Comparison of ENCODE assay signal across 18 cellular contexts in genomic region chr6:146894624-146895023, GRCh38.
DNase-seq lines count a peak whose midpoint lies in the region; ATAC-seq, FAIRE-seq and TF ChIP-seq lines count a peak whose summit lies in the region.
"Had no signal": no experiment of that assay in that cellular context is flagged by ENCODE, and none has a peak within 500 bp of the region (broad histone marks: within the 10 kb centered on the region; RNA-seq: fewer than 3 reads in every experiment).

No MANE protein-coding gene starts in this region.

- H4K8ac ChIP-seq in mesenchymal stem cell (ENCODE audit: low read length): no peak overlapping the region

- H3K14ac ChIP-seq in mesenchymal stem cell (ENCODE audit: low read length in 2 of 2): no peak overlapping the region

- H2BK15ac ChIP-seq in mesenchymal stem cell (ENCODE audit: low read depth, poor library complexity, severe bottlenecking): no peak overlapping the region

- peak overlapping the region; percentile 83 for H3K27ac ChIP-seq in CD8-positive, alpha-beta memory T cell (ENCODE audit: low read depth, low read length)
- H3K27ac ChIP-seq in K562 (ENCODE audit: extremely low read depth, low read depth, low read length) (peak overlapping the region; percentile 65), mesenchymal stem cell (ENCODE audit: low read length, poor library complexity, severe bottlenecking) (no peak overlapping the region)
- H3K27ac ChIP-seq: BLaER1 treated with 17β-estradiol and CSF1 and Interleukin-3, amounts not matched to agents 10 nM and 100 nM; HL-60 had no signal

- POLR2A ChIA-PET in CD8-positive, alpha-beta memory T cell (lab: Charles Lee): no interaction called here
- POLR2A ChIA-PET in K562 (lab: Yijun Ruan, JAX): interaction anchor here (0.5 to 4.4 kb wide), 8 partner anchors 9 to 329 kb away, joined by 3 to 12 read pairs (median 7); no protein-coding TSS in a partner anchor

- no peak overlapping the region for H3K23ac ChIP-seq in mesenchymal stem cell (ENCODE audit: low read length in 2 of 2)

- H2BK120ac ChIP-seq in mesenchymal stem cell (ENCODE audit: low read depth, low read length): no peak overlapping the region

- H3K9me3 ChIP-seq in CD8-positive, alpha-beta memory T cell (ENCODE audit: low read length): no peaks in the 10 kb centered on the region
- no peaks in the 10 kb centered on the region for H3K9me3 ChIP-seq in K562 (replicated peaks; ENCODE audit: control insufficient read depth, insufficient read depth, low read depth, low read length)
- H3K9me3 ChIP-seq in mesenchymal stem cell (ENCODE audit: control insufficient read depth, low read length): no peaks in the 10 kb centered on the region
- H3K9me3 ChIP-seq: BLaER1 treated with 17β-estradiol and CSF1 and Interleukin-3, amounts not matched to agents 10 nM and 100 nM had no signal

- no peaks in the 10 kb centered on the region for H3K9me1 ChIP-seq in K562 (ENCODE audit: control insufficient read depth, insufficient read depth, low read length)

- no peaks in the 10 kb centered on the region for H3K79me1 ChIP-seq in mesenchymal stem cell (replicated peaks; ENCODE audit: low read length, poor library complexity, severe bottlenecking)

- peak overlapping the region; percentile 20 to 45 for H2BK12ac ChIP-seq in mesenchymal stem cell (ENCODE audit: low read length in 2 of 2)

- H3K27me3 ChIP-seq in CD8-positive, alpha-beta memory T cell (ENCODE audit: insufficient read depth, low read length, poor library complexity, severe bottlenecking): no peaks in the 10 kb centered on the region
- H3K27me3 ChIP-seq in K562 (ENCODE audit: control insufficient read depth in 2 of 2, insufficient read depth in 2 of 2, low read length in 2 of 2): no peaks in the 10 kb centered on the region
- no peaks in the 10 kb centered on the region for H3K27me3 ChIP-seq in mesenchymal stem cell (ENCODE audit: control insufficient read depth in 1 of 2, insufficient read depth in 1 of 2, low read length in 2 of 2)
- H3K27me3 ChIP-seq: BLaER1 treated with 17β-estradiol and CSF1 and Interleukin-3, amounts not matched to agents 10 nM and 100 nM had no signal

- H3K27ac Mint-ChIP-seq in CD8-positive, alpha-beta memory T cell: no peak overlapping the region
- H3K27ac Mint-ChIP-seq in stimulated activated memory B cell treated with anti-CD40 and anti-IgM and Interleukin-4, amounts not matched to agents 10 μg/mL and 1 μg/mL and 100 μg/mL, for 72 hours: no peak overlapping the region
- H3K27ac Mint-ChIP-seq: B cell; CD8-positive, alpha-beta T cell; HFFc6 had no signal

- no peak for TF ChIP-seq RAD21 in K562 (CRISPR knock-in tag; conservative IDR thresholded peaks at IDR 0.05 in 1 of 2, IDR thresholded peaks at IDR 0.05 in 1 of 2)

- CTCF ChIA-PET in CD8-positive, alpha-beta memory T cell (lab: Charles Lee): no interaction called here
- CTCF ChIA-PET in K562 (lab: Yijun Ruan, JAX; ENCODE audit: low intra/inter-chr PET ratio): no interaction called here

- FAIRE-seq in K562 (lab: Jason Lieb, UNC): no peak
- FAIRE-seq: G401.6 had no signal

- BruUV-seq in K562 (replicated peaks; lab: Mats Ljungman, UMichigan): no TSS peak

- in situ Hi-C loops in K562 (cut with MboI): loop anchor here (25.0 kb wide), 1 partner anchor 318 kb away; the partner anchor contains the start of gene STXBP5

- H3K4me2 ChIP-seq in K562 (ENCODE audit: insufficient read depth, low read length) (peak overlapping the region; percentile 84), mesenchymal stem cell (ENCODE audit: low read length, poor library complexity, severe bottlenecking) (no peak overlapping the region)

- WGBS in K562 (ENCODE audit: insufficient coverage, low coverage, missing lambda C conversion rate): 4% methylated on average over 1 of the region's 1 CpG
- 97% methylated on average over 1 of the region's 1 CpG for WGBS in mesenchymal stem cell

- H3K9ac ChIP-seq in K562 (ENCODE audit: insufficient read depth in 1 of 2, low read depth in 2 of 2, low read length in 2 of 2) (peak overlapping the region; percentile 65 to 75; a peak in 3 of 4 replicates), mesenchymal stem cell (ENCODE audit: low read length) (no peak overlapping the region)
- H3K9ac ChIP-seq: BLaER1 treated with 17β-estradiol and CSF1 and Interleukin-3, amounts not matched to agents 10 nM and 100 nM had no signal

- no peaks in the 10 kb centered on the region for H3K9me3 Mint-ChIP-seq in CD8-positive, alpha-beta memory T cell
- no peaks in the 10 kb centered on the region for H3K9me3 Mint-ChIP-seq in stimulated activated memory B cell treated with anti-CD40 and anti-IgM and Interleukin-4, amounts not matched to agents 10 μg/mL and 1 μg/mL and 100 μg/mL, for 72 hours
- H3K9me3 Mint-ChIP-seq: CD8-positive, alpha-beta T cell; HFFc6 had no signal

- peak overlapping the region; percentile 67 for H2AFZ ChIP-seq in K562 (ENCODE audit: low read depth, low read length)
- no peak overlapping the region for H2AFZ ChIP-seq in mesenchymal stem cell (ENCODE audit: low read depth, low read length)

- intact Hi-C loops in K562 (cut with micrococcal nuclease): no loop called here
- intact Hi-C loops in left cardiac atrium (cut with DNase I): no loop called here

- H2AK5ac ChIP-seq in mesenchymal stem cell (ENCODE audit: low read length, severe bottlenecking): peak overlapping the region; percentile 9

- no peaks in the 10 kb centered on the region for H3K36me3 Mint-ChIP-seq in CD8-positive, alpha-beta memory T cell
- no peaks in the 10 kb centered on the region for H3K36me3 Mint-ChIP-seq in stimulated activated memory B cell treated with anti-CD40 and anti-IgM and Interleukin-4, amounts not matched to agents 10 μg/mL and 1 μg/mL and 100 μg/mL, for 72 hours
- H3K36me3 Mint-ChIP-seq: CD8-positive, alpha-beta T cell had no signal

- TF ChIP-seq EP300 in K562 (IDR thresholded peaks at IDR 0.05; ENCODE audit: low read length): no peak

- no peak for TF ChIP-seq CTCF in K562 (IDR thresholded peaks at IDR 0.05 in 2 of 3, conservative IDR thresholded peaks at IDR 0.05 in 1 of 3; ENCODE audit: insufficient read depth in 2 of 3, low read depth in 1 of 3, low read length in 3 of 3)

- ATAC-seq in K562 (peak; percentile 1; the same call in 2 of the 3 replicates), left cardiac atrium (no peak), GM21737 (IDR thresholded peaks at IDR 0.05; ENCODE audit: unreplicated experiment) (no peak)
- peak; percentile 3 for ATAC-seq in stimulated activated memory B cell treated with anti-CD40 and anti-IgM and Interleukin-4, amounts not matched to agents 10 μg/mL and 1 μg/mL and 100 μg/mL, for 72 hours
- ATAC-seq: CD8-positive, alpha-beta T cell; HCT116 had no signal

- H3K18ac ChIP-seq in mesenchymal stem cell (ENCODE audit: low read depth in 1 of 2, low read length in 2 of 2): peak overlapping the region in 1 of 2 experiments; percentile 38

- no peak for DNase-seq in CD8-positive, alpha-beta memory T cell
- DNase-seq in K562 (ENCODE audit: extremely low read depth in 1 of 4, low spot score in 3 of 4) (no peak), mesenchymal stem cell (no peak), left cardiac atrium (no peak), Kasumi-1 (lab: John Stamatoyannopoulos, UW) (no peak)
- DNase-seq: 8988T; CD8-positive, alpha-beta T cell; COR-L47; GOT3; H7; HFFc6 had no signal

- peak overlapping the region; percentile 9 for H3K4me3 ChIP-seq in CD8-positive, alpha-beta memory T cell (ENCODE audit: low read length)
- peak overlapping the region; percentile 36 for H3K4me3 ChIP-seq in K562
- H3K4me3 ChIP-seq in mesenchymal stem cell (ENCODE audit: insufficient read depth in 1 of 2, low read depth in 1 of 2, low read length in 2 of 2): no peak overlapping the region
- H3K4me3 ChIP-seq: BLaER1 treated with 17β-estradiol and CSF1 and Interleukin-3, amounts not matched to agents 10 nM and 100 nM had no signal

- no peak overlapping the region for H4K91ac ChIP-seq in mesenchymal stem cell (ENCODE audit: low read length)

- peaks cover 5 to 8% of the 10 kb centered on the region in 2 donors for H3K27me3 Mint-ChIP-seq in CD8-positive, alpha-beta memory T cell
- peaks cover 18% of the 10 kb centered on the region for H3K27me3 Mint-ChIP-seq in stimulated activated memory B cell treated with anti-CD40 and anti-IgM and Interleukin-4, amounts not matched to agents 10 μg/mL and 1 μg/mL and 100 μg/mL, for 72 hours

- H3K4me1 Mint-ChIP-seq in CD8-positive, alpha-beta memory T cell: no peaks in the 10 kb centered on the region
- no peaks in the 10 kb centered on the region for H3K4me1 Mint-ChIP-seq in stimulated activated memory B cell treated with anti-CD40 and anti-IgM and Interleukin-4, amounts not matched to agents 10 μg/mL and 1 μg/mL and 100 μg/mL, for 72 hours

- peaks cover 53% of the 10 kb centered on the region for H3K79me2 ChIP-seq in K562 (ENCODE audit: control insufficient read depth, insufficient read depth, low read length)

- H2BK5ac ChIP-seq in mesenchymal stem cell (ENCODE audit: low read depth, low read length, poor library complexity, severe bottlenecking): no peak overlapping the region

- no peak for TF ChIP-seq POLR2A in K562 (conservative IDR thresholded peaks at IDR 0.05)

- H3K4me1 ChIP-seq in CD8-positive, alpha-beta memory T cell (ENCODE audit: insufficient read depth, low read length): no peaks in the 10 kb centered on the region
- peaks cover 27 to 94% of the 10 kb centered on the region in 2 experiments for H3K4me1 ChIP-seq in K562 (replicated peaks in 1 of 2; ENCODE audit: control insufficient read depth in 2 of 2, insufficient read depth in 2 of 2, low read length in 2 of 2)
- peaks cover 2% of the 10 kb centered on the region for H3K4me1 ChIP-seq in mesenchymal stem cell (ENCODE audit: control insufficient read depth, insufficient read depth, low read depth, low read length)

- H3K36me3 ChIP-seq in CD8-positive, alpha-beta memory T cell (ENCODE audit: insufficient read depth, low read length): no peaks in the 10 kb centered on the region
- H3K36me3 ChIP-seq in K562 (ENCODE audit: control insufficient read depth, insufficient read depth, low read length): no peaks in the 10 kb centered on the region
- no peaks in the 10 kb centered on the region for H3K36me3 ChIP-seq in mesenchymal stem cell (ENCODE audit: control insufficient read depth in 1 of 2, insufficient read depth in 2 of 2, low read depth in 1 of 2, low read length in 2 of 2)
- H3K36me3 ChIP-seq: BLaER1 treated with 17β-estradiol and CSF1 and Interleukin-3, amounts not matched to agents 10 nM and 100 nM had no signal

- no peak overlapping the region for H3K4ac ChIP-seq in mesenchymal stem cell (ENCODE audit: low read depth in 1 of 2, low read length in 2 of 2)

- no peak overlapping the region for H3K4me3 Mint-ChIP-seq in CD8-positive, alpha-beta memory T cell
- H3K4me3 Mint-ChIP-seq in stimulated activated memory B cell treated with anti-CD40 and anti-IgM and Interleukin-4, amounts not matched to agents 10 μg/mL and 1 μg/mL and 100 μg/mL, for 72 hours: no peak overlapping the region
- H3K4me3 Mint-ChIP-seq: B cell; CD8-positive, alpha-beta T cell; HFFc6 had no signal

- no peaks in the 10 kb centered on the region for H4K20me1 ChIP-seq in K562 (replicated peaks; ENCODE audit: control insufficient read depth, insufficient read depth, low read length)
- H4K20me1 ChIP-seq: BLaER1 treated with 17β-estradiol and CSF1 and Interleukin-3, amounts not matched to agents 10 nM and 100 nM had no signal

TF ChIP-seq in K562, 482 proteins besides CTCF, POLR2A, EP300 and RAD21 (continues in another document):
- TF ChIP-seq SREBF2 (CRISPR knock-in tag; IDR thresholded peaks at IDR 0.05): 0 out of 2 replicates have a peak, but pooled peaks have one; percentile 14

Comparison
In these comparisons a context has a peak if more than half of its experiments do, and no peak if none do; other contexts are left out.
1. H3K4me3 ChIP-seq: peak in CD8-positive, alpha-beta memory T cell (single experiment) and K562 (single experiment); none in mesenchymal stem cell (0 of 2).
2. ATAC-seq: peak in K562 (single experiment) and stimulated activated memory B cell treated with anti-CD40 and anti-IgM and Interleukin-4, amounts not matched to agents 10 μg/mL and 1 μg/mL and 100 μg/mL, for 72 hours (single experiment); none in left cardiac atrium (0 of 2) and GM21737 (single experiment).